ENCODE assay signal across 9 cellular contexts in the genomic region with DNA sequence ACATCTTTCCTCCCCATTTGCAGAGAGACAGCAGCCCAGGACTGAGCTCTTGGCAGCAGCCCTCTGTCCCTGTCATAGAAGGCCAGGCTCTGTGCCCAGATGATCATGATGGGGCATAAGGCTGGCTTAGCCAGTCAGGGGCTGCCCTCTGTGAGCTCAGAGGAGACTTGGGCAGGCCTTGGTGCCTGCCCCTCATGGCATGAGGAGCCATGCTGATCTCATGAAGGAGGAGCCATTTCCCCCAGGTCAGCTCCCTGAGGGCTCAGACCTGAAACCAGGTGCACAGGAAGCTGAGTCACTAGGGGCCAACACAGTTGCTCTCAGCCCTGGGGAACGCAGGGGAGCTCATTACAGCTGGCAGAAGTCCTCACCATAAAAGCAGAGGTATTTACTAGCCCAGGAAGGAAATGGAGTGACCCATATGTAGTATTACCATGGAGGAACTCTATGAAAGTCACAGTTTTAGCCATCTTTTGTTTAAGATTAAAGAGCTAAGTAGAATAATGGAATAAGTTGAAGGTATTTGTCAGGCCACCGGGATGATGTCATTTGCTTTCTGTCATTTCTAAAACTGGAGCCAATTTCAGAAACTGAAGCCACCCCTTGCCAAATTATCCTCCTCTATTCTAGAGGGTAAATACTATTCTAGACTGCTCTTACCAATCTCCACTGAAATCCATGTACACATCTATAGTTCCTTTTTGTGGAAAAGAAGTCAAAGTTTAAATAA.
DNase-seq lines count a peak whose midpoint lies in the region; ATAC-seq, FAIRE-seq and TF ChIP-seq lines count a peak whose summit lies in the region.
"Had no signal": no experiment of that assay in that cellular context is flagged by ENCODE, and none has a peak within 500 bp of the region (broad histone marks: within the 10 kb centered on the region; RNA-seq: fewer than 3 reads in every experiment).

No MANE protein-coding gene starts in this region.

- no peak overlapping the region for H3K9ac ChIP-seq in PC-3 (ENCODE audit: low read length)
- no peak overlapping the region for H3K9ac ChIP-seq in smooth muscle cell (ENCODE audit: low read depth)
- no peak overlapping the region for H3K9ac ChIP-seq in kidney (ENCODE audit: low read length in 2 of 2)

- 76% methylated on average over 2 of the region's 2 CpGs for WGBS in smooth muscle cell (ENCODE audit: low lambda C conversion rate)

- POLR2A ChIA-PET in PC-3 (lab: Charles Lee; ENCODE audit: unreplicated experiment) = no interaction called here

- CTCF ChIA-PET in PC-3 (lab: Charles Lee) = no interaction called here

- DNase-seq in activated CD8-positive, alpha-beta memory T cell treated with anti-CD3 and anti-CD28 coated beads, Interleukin-2, amount 50 U/mL, for 48 hours = peak; percentile 56
- DNase-seq in activated CD8-positive, alpha-beta memory T cell treated with anti-CD3 and anti-CD28 coated beads for 24 hours = no peak
- peak; percentile 55 for DNase-seq in PC-3
- no peak for DNase-seq in smooth muscle cell (lab: John Stamatoyannopoulos, UW; ENCODE audit: unreplicated experiment)
- no peak for DNase-seq in SJCRH30
- no peak for DNase-seq in NCI-H1048 (lab: John Stamatoyannopoulos, UW)
- no peak for DNase-seq in kidney
- DNase-seq: NCI-H1694 had no signal

- H3F3A ChIP-seq in PC-3 (ENCODE audit: low read length, unreplicated experiment) = no peaks in the 10 kb centered on the region
- H3F3A ChIP-seq in smooth muscle cell (ENCODE audit: low read depth) = no peaks in the 10 kb centered on the region

- TF ChIP-seq CTCF in PC-3 (conservative IDR thresholded peaks at IDR 0.05; ENCODE audit: low read depth, low read length) = no peak
- no peak for TF ChIP-seq CTCF in smooth muscle cell (IDR thresholded peaks at IDR 0.05; ENCODE audit: borderline replicate concordance, insufficient read depth, poor library complexity, severe bottlenecking)
- TF ChIP-seq CTCF in kidney (IDR thresholded peaks at IDR 0.05; ENCODE audit: borderline replicate concordance, extremely low read depth, insufficient read depth) = no peak

- no TSS peak for BruUV-seq in PC-3 (replicated peaks; lab: Mats Ljungman, UMichigan)

- H3K9me3 ChIP-seq in PC-3 (ENCODE audit: low read length) (no peaks in the 10 kb centered on the region), smooth muscle cell (replicated peaks; ENCODE audit: low read depth) (no peaks in the 10 kb centered on the region), SJCRH30 (replicated peaks) (no peaks in the 10 kb centered on the region), kidney (ENCODE audit: control insufficient read depth in 1 of 2, low read length in 2 of 2) (no peaks in the 10 kb centered on the region)

- H3K36me3 ChIP-seq in PC-3 (ENCODE audit: low read depth, low read length) (no peaks in the 10 kb centered on the region), smooth muscle cell (ENCODE audit: low read depth) (no peaks in the 10 kb centered on the region), SJCRH30 (no peaks in the 10 kb centered on the region), kidney (ENCODE audit: control insufficient read depth in 1 of 2, insufficient read depth in 2 of 2, low read length in 2 of 2) (no peaks in the 10 kb centered on the region)

- H3K4me1 ChIP-seq in PC-3 (ENCODE audit: insufficient read depth, low read length) (no peaks in the 10 kb centered on the region), smooth muscle cell (ENCODE audit: low read depth) (no peaks in the 10 kb centered on the region), SJCRH30 (no peaks in the 10 kb centered on the region), kidney (ENCODE audit: control insufficient read depth in 1 of 2, insufficient read depth in 1 of 2, low read depth in 1 of 2, low read length in 2 of 2) (peaks cover 2 to 4% of the 10 kb centered on the region in 2 donors)

- no peak overlapping the region for H3K4me3 ChIP-seq in PC-3 (ENCODE audit: low read length)
- no peak overlapping the region for H3K4me3 ChIP-seq in smooth muscle cell
- no peak overlapping the region for H3K4me3 ChIP-seq in SJCRH30
- H3K4me3 ChIP-seq in kidney (ENCODE audit: low read length in 2 of 2) = no peak overlapping the region

- ATAC-seq in HG02678 (IDR thresholded peaks at IDR 0.05; ENCODE audit: unreplicated experiment) (peak; percentile 94), PC-3 (peak; percentile 50)

- intact Hi-C loops in PC-3 (cut with micrococcal nuclease) = no loop called here
- intact Hi-C loops in kidney (cut with DNase I) = no loop called here

- FAIRE-seq in kidney (lab: Jason Lieb, UNC) = no peak

- H3K27me3 ChIP-seq in PC-3 (ENCODE audit: low read length) (no peaks in the 10 kb centered on the region), smooth muscle cell (ENCODE audit: low read depth) (peaks cover 6% of the 10 kb centered on the region), SJCRH30 (no peaks in the 10 kb centered on the region)

- H3K27ac ChIP-seq in PC-3 (ENCODE audit: low read length) (peak overlapping the region; percentile 18; the same call in 1 of the 2 replicates), smooth muscle cell (ENCODE audit: low read depth) (peak overlapping the region; percentile 62), SJCRH30 (no peak overlapping the region), kidney (ENCODE audit: low read depth in 2 of 2, low read length in 2 of 2) (no peak overlapping the region)

- H3K4me2 ChIP-seq in PC-3 (ENCODE audit: low read length) (no peak overlapping the region), smooth muscle cell (no peak overlapping the region)

- H3K79me2 ChIP-seq in PC-3 (ENCODE audit: low read length) = no peaks in the 10 kb centered on the region
- H3K79me2 ChIP-seq in smooth muscle cell (ENCODE audit: low read depth) = no peaks in the 10 kb centered on the region

- H4K20me1 ChIP-seq in PC-3 (ENCODE audit: low read length) (no peaks in the 10 kb centered on the region), smooth muscle cell (ENCODE audit: low read depth) (no peaks in the 10 kb centered on the region)

- H3K9me2 ChIP-seq in PC-3 (replicated peaks; ENCODE audit: low read length) = no peaks in the 10 kb centered on the region

- H2AFZ ChIP-seq in PC-3 (ENCODE audit: low read length) (no peak overlapping the region; the same call in 1 of the 2 replicates), smooth muscle cell (ENCODE audit: low read depth) (no peak overlapping the region)

Comparison
In these comparisons a context has a peak if more than half of its experiments do, and no peak if none do; other contexts are left out.
1. DNase-seq: peak in activated CD8-positive, alpha-beta memory T cell treated with anti-CD3 and anti-CD28 coated beads, Interleukin-2, amount 50 U/mL, for 48 hours (single experiment) and PC-3 (single experiment); none in activated CD8-positive, alpha-beta memory T cell treated with anti-CD3 and anti-CD28 coated beads for 24 hours (single experiment), smooth muscle cell (single experiment), SJCRH30 (0 of 2), NCI-H1048 (single experiment) and kidney (single experiment).
2. H3K27ac ChIP-seq: peak in PC-3 (single experiment) and smooth muscle cell (single experiment); none in SJCRH30 (single experiment) and kidney (0 of 2).